9 cellular contexts compared by ENCODE assay signal in genomic region chr12:120367924-120368788, GRCh38. TPM values are rescaled to one million over a fixed set of nuclear protein-coding genes. Genes with fewer than 3 reads are reported as not detected.
DNase-seq lines count a peak whose midpoint lies in the region; ATAC-seq and TF ChIP-seq lines count a peak whose summit lies in the region.
"Had no signal": no experiment of that assay in that cellular context is flagged by ENCODE, and none has a peak within 500 bp of the region (broad histone marks: within the 10 kb centered on the region; RNA-seq: fewer than 3 reads in every experiment).

No MANE protein-coding gene starts in this region.

- ATAC-seq in activated naive CD4-positive, alpha-beta T cell treated with anti-CD3 and anti-CD28 coated beads, Interleukin-2, amount 50 U/mL, for 72 hours: peak; percentile 54 to 65

- H3K36me3 Mint-ChIP-seq in activated naive CD4-positive, alpha-beta T cell treated with anti-CD3 and anti-CD28 coated beads, Interleukin-2, amount 50 U/mL, for 72 hours: no peaks in the 10 kb centered on the region

- TF ChIP-seq CTCF in NB4 (IDR thresholded peaks at IDR 0.05; ENCODE audit: low read depth, low read length): no peak

- H3K4me3 ChIP-seq in NB4 (ENCODE audit: low read depth, low read length): no peak overlapping the region

- no peaks in the 10 kb centered on the region for H3K9me3 Mint-ChIP-seq in activated naive CD4-positive, alpha-beta T cell treated with anti-CD3 and anti-CD28 coated beads, Interleukin-2, amount 50 U/mL, for 72 hours

- H3K27ac Mint-ChIP-seq in activated naive CD4-positive, alpha-beta T cell treated with anti-CD3 and anti-CD28 coated beads, Interleukin-2, amount 50 U/mL, for 72 hours: no peak overlapping the region

- TF ChIP-seq POLR2A in NB4 (IDR thresholded peaks at IDR 0.05; ENCODE audit: extremely low read depth, insufficient read length): no peak

- DNase-seq in NB4 (ENCODE audit: low read depth) (peak; percentile 46), left kidney (ENCODE audit: low read depth, low spot score) (peak; percentile 76), Ammon's horn (ENCODE audit: low spot score) (no peak), NAMALWA (ENCODE audit: low spot score) (no peak), T-helper 9 cell (no peak), NCI-H226 (no peak)
- no peak for DNase-seq in activated naive CD4-positive, alpha-beta T cell treated with anti-CD3 and anti-CD28 coated beads, Interleukin-2, amount 50 U/mL, for 72 hours (ENCODE audit: low spot score in 2 of 2)
- DNase-seq in stimulated activated CD4-positive, alpha-beta T cell treated with anti-CD3 and anti-CD28 coated beads, TNF-alpha, amount 100 ng/mL, for 24 hours (ENCODE audit: low read depth in 3 of 3): peak in 2 of 3 experiments; percentile 25 to 39

RNA-seq across cellular contexts. Expression of gene MSI1, which starts 0.8 kb away (rescaled TPM):
- total RNA-seq in activated naive CD4-positive, alpha-beta T cell treated with anti-CD3 and anti-CD28 coated beads, Interleukin-2, amount 50 U/mL, for 72 hours: under 1 TPM in 1 of 2 donors, not detected in 1; 0.51 TPM
- total RNA-seq: dermis microvascular lymphatic vessel endothelial cell had no signal

RNA-seq across cellular contexts. Expression of gene PLA2G1B, which starts 40.6 kb away (rescaled TPM):
- not detected for total RNA-seq in activated naive CD4-positive, alpha-beta T cell treated with anti-CD3 and anti-CD28 coated beads, Interleukin-2, amount 50 U/mL, for 72 hours
- total RNA-seq: dermis microvascular lymphatic vessel endothelial cell had no signal

Comparison
In these comparisons a context has a peak if more than half of its experiments do, and no peak if none do; other contexts are left out.
1. DNase-seq: peak in NB4 (single experiment), left kidney (single experiment) and stimulated activated CD4-positive, alpha-beta T cell treated with anti-CD3 and anti-CD28 coated beads, TNF-alpha, amount 100 ng/mL, for 24 hours (2 of 3); none in activated naive CD4-positive, alpha-beta T cell treated with anti-CD3 and anti-CD28 coated beads, Interleukin-2, amount 50 U/mL, for 72 hours (0 of 2), Ammon's horn (single experiment), NAMALWA (single experiment), T-helper 9 cell (single experiment) and NCI-H226 (single experiment).